Comparison of ENCODE assay signal across 15 cellular contexts in the genomic region with DNA sequence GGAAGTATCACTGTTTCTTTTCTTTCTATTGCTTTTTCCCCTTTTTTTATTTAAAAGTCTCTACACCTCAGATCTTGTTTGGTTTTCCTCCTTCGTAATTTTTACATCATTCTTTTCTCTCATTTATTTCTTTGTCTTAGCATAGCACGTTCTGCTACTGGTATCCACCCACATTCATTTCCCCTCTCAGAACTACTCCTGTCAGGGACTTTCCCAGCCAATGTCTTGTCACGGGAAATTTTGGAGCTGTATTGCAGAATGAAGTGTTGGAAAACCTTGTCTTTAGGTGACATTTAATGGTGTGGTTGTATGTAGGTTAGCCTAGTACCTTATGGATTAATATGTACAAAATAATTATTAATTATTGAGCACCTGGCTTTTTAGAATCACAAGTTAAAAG. TPM values are rescaled to one million over a fixed set of nuclear protein-coding genes. Genes with fewer than 3 reads are reported as not detected.
DNase-seq lines count a peak whose midpoint lies in the region; TF ChIP-seq lines count a peak whose summit lies in the region.
"Had no signal": no experiment of that assay in that cellular context is flagged by ENCODE, and none has a peak within 500 bp of the region (broad histone marks: within the 10 kb centered on the region; RNA-seq: fewer than 3 reads in every experiment).

No MANE protein-coding gene starts in this region.

- no peak overlapping the region for H3K4me3 ChIP-seq in GM12865 (ENCODE audit: low read depth, low read length)
- no peak overlapping the region for H3K4me3 ChIP-seq in SJCRH30
- peak overlapping the region; percentile 4 to 50 for H3K4me3 ChIP-seq in neutrophil (ENCODE audit: low read depth in 1 of 2, low read length in 1 of 2)
- H3K4me3 ChIP-seq: Peyer's patch had no signal

- H3K27ac ChIP-seq in SJCRH30, result peak overlapping the region; percentile 67; the same call in 1 of the 2 replicates
- H3K27ac ChIP-seq in neutrophil, result peak overlapping the region; percentile 97
- no peak overlapping the region for H3K27ac ChIP-seq in H9 (ENCODE audit: insufficient read length, low read depth, low read length)
- H3K27ac ChIP-seq: Peyer's patch had no signal

- no peak overlapping the region for H4K91ac ChIP-seq in H9 (ENCODE audit: insufficient read length, low read depth, low read length)

- H2AK5ac ChIP-seq in H9 (ENCODE audit: insufficient read length, low read length), result no peak overlapping the region

- peaks cover 74% of the 10 kb centered on the region for H3K36me3 ChIP-seq in SJCRH30
- peaks cover 10% of the 10 kb centered on the region for H3K36me3 ChIP-seq in neutrophil

- TF ChIP-seq CTCF in GM12865 (IDR thresholded peaks at IDR 0.05; ENCODE audit: insufficient read depth, low read depth, low read length, missing control alignments) (no peak), neutrophil (IDR thresholded peaks at IDR 0.05) (no peak), H9 (conservative IDR thresholded peaks at IDR 0.05) (no peak), endothelial cell (IDR thresholded peaks at IDR 0.05; ENCODE audit: unreplicated experiment) (no peak)

- H3K23me2 ChIP-seq in H9 (ENCODE audit: insufficient read length, low read depth, low read length, poor library complexity, severe bottlenecking), result no peaks in the 10 kb centered on the region

- H3K27me3 ChIP-seq in SJCRH30, result no peaks in the 10 kb centered on the region
- no peaks in the 10 kb centered on the region for H3K27me3 ChIP-seq in neutrophil
- H3K27me3 ChIP-seq in H9 (ENCODE audit: insufficient read depth, low read length), result no peaks in the 10 kb centered on the region
- H3K27me3 ChIP-seq: Peyer's patch had no signal

- 100% methylated on average over 1 of the region's 3 CpGs for WGBS in H9 (ENCODE audit: extremely low coverage, insufficient read length, low lambda C conversion rate)

- no peak overlapping the region for H2BK5ac ChIP-seq in H9 (ENCODE audit: insufficient read length, low read length)

- no peak for DNase-seq in activated T-cell treated with anti-CD3 and anti-CD28 coated beads, Interleukin-2, amount 50 U/mL, for 24 hours
- DNase-seq in activated T-cell treated with anti-CD3 and anti-CD28 coated beads, Interleukin-2, amount 50 U/mL, for 1 hour, result no peak
- DNase-seq in GM12865 (ENCODE audit: low read depth), result peak; percentile 45
- no peak for DNase-seq in SJCRH30
- DNase-seq in H9, result no peak
- DNase-seq in endothelial cell (ENCODE audit: low spot score), result no peak
- no peak for DNase-seq in NCI-H226
- DNase-seq: activated CD4-positive, CD25-positive, alpha-beta regulatory T cell treated with anti-CD3 and anti-CD28 coated beads, Interleukin-2, amount 50 U/mL, for 72 hours; endodermal cell; NCI-H187; NCI-H69; nephron progenitor cell; Peyer's patch; stimulated activated CD4-positive, alpha-beta T cell treated with anti-CD3 and anti-CD28 coated beads, Interleukin-2, amount 100 ng/mL, for 24 hours had no signal

- H3K56ac ChIP-seq in H9 (ENCODE audit: insufficient read length, low read depth, low read length), result no peak overlapping the region

- no peak overlapping the region for H2BK15ac ChIP-seq in H9 (ENCODE audit: low read depth, low read length)

- no peak overlapping the region for H3K4me2 ChIP-seq in H9 (ENCODE audit: insufficient read depth, insufficient read length, low read length)

- no peaks in the 10 kb centered on the region for H3K9me3 Mint-ChIP-seq in activated T-cell treated with anti-CD3 and anti-CD28 coated beads, Interleukin-2, amount 50 U/mL, for 24 hours
- H3K9me3 Mint-ChIP-seq in H9 (no peaks in the 10 kb centered on the region), endothelial cell (ENCODE audit: unreplicated experiment) (no peaks in the 10 kb centered on the region)
- H3K9me3 Mint-ChIP-seq: endodermal cell, nephron progenitor cell had no signal

- no peaks in the 10 kb centered on the region for H4K20me1 ChIP-seq in H9 (ENCODE audit: control insufficient read depth, insufficient read depth, insufficient read length)

- no peak overlapping the region for H2BK20ac ChIP-seq in H9 (ENCODE audit: low read depth, low read length, poor library complexity, severe bottlenecking)

- no peak overlapping the region for H3T11ph ChIP-seq in H9 (ENCODE audit: low read length)

- H3K79me2 ChIP-seq in H9 (ENCODE audit: insufficient read depth, low read length), result no peaks in the 10 kb centered on the region

- H2BK12ac ChIP-seq in H9 (ENCODE audit: insufficient read length, low read depth, low read length), result no peak overlapping the region

- peak overlapping the region; percentile 63 for H3K27ac Mint-ChIP-seq in activated T-cell treated with anti-CD3 and anti-CD28 coated beads, Interleukin-2, amount 50 U/mL, for 24 hours
- H3K27ac Mint-ChIP-seq in H9 (peak overlapping the region in 1 of 3 experiments; percentile 42; a peak in 1 of 7 replicates), endothelial cell (ENCODE audit: unreplicated experiment) (no peak overlapping the region)
- H3K27ac Mint-ChIP-seq: nephron progenitor cell had no signal

- H3K27me3 Mint-ChIP-seq in activated T-cell treated with anti-CD3 and anti-CD28 coated beads, Interleukin-2, amount 50 U/mL, for 24 hours, result no peaks in the 10 kb centered on the region
- H3K27me3 Mint-ChIP-seq in H9 (ENCODE audit: low read depth) (no peaks in the 10 kb centered on the region), endothelial cell (ENCODE audit: unreplicated experiment) (peaks cover 3% of the 10 kb centered on the region)

- no peak overlapping the region for H3K9ac ChIP-seq in H9 (ENCODE audit: extremely low read depth, insufficient read length, low read length)

- no peak overlapping the region for H2BK120ac ChIP-seq in H9 (ENCODE audit: low read depth, low read length, poor library complexity, severe bottlenecking)

- H3K4me3 Mint-ChIP-seq in activated T-cell treated with anti-CD3 and anti-CD28 coated beads, Interleukin-2, amount 50 U/mL, for 24 hours, result no peak overlapping the region
- no peak overlapping the region for H3K4me3 Mint-ChIP-seq in H9
- H3K4me3 Mint-ChIP-seq in endothelial cell (ENCODE audit: unreplicated experiment), result no peak overlapping the region
- H3K4me3 Mint-ChIP-seq: endodermal cell, nephron progenitor cell had no signal

- H4K8ac ChIP-seq in H9 (replicated peaks; ENCODE audit: insufficient read length, low read depth, low read length), result no peak overlapping the region

- H2AFZ ChIP-seq in H9 (ENCODE audit: low read length), result no peak overlapping the region

- no peaks in the 10 kb centered on the region for H3K79me1 ChIP-seq in H9 (ENCODE audit: insufficient read depth, low read depth, low read length, poor library complexity, severe bottlenecking)

- no peak overlapping the region for H4K5ac ChIP-seq in H9 (ENCODE audit: insufficient read length, low read depth, low read length)

- no peak overlapping the region for H3K14ac ChIP-seq in H9 (ENCODE audit: insufficient read depth, low read length)

- peaks cover 19% of the 10 kb centered on the region for H3K4me1 ChIP-seq in SJCRH30
- H3K4me1 ChIP-seq in neutrophil (ENCODE audit: control insufficient read depth in 1 of 2, insufficient read depth in 1 of 2, low read depth in 1 of 2, low read length in 1 of 2), result peaks cover 71 to 74% of the 10 kb centered on the region in 2 experiments
- H3K4me1 ChIP-seq in H9 (ENCODE audit: insufficient read depth, low read length), result no peaks in the 10 kb centered on the region
- H3K4me1 ChIP-seq: Peyer's patch had no signal

- H3K23ac ChIP-seq in H9 (ENCODE audit: insufficient read length, low read depth, low read length), result no peak overlapping the region

- H3K36me3 Mint-ChIP-seq in activated T-cell treated with anti-CD3 and anti-CD28 coated beads, Interleukin-2, amount 50 U/mL, for 24 hours (ENCODE audit: low read depth), result peaks cover 90% of the 10 kb centered on the region
- H3K36me3 Mint-ChIP-seq in H9 (ENCODE audit: insufficient read depth in 1 of 3, low read depth in 3 of 3) (peaks cover 50 to 88% (median 69%) of the 10 kb centered on the region in 3 experiments; a peak in 6 of 7 replicates), endothelial cell (ENCODE audit: low read depth, unreplicated experiment) (peaks cover 56% of the 10 kb centered on the region)

- H3K4ac ChIP-seq in H9 (ENCODE audit: low read depth, low read length), result no peak overlapping the region

- no peaks in the 10 kb centered on the region for H3K9me3 ChIP-seq in SJCRH30 (replicated peaks)
- no peaks in the 10 kb centered on the region for H3K9me3 ChIP-seq in neutrophil
- H3K9me3 ChIP-seq in H9 (ENCODE audit: control insufficient read depth, low read depth, low read length), result no peaks in the 10 kb centered on the region
- H3K9me3 ChIP-seq: Peyer's patch had no signal

- H3K4me1 Mint-ChIP-seq in activated T-cell treated with anti-CD3 and anti-CD28 coated beads, Interleukin-2, amount 50 U/mL, for 24 hours (ENCODE audit: low read depth), result peaks cover 20% of the 10 kb centered on the region
- H3K4me1 Mint-ChIP-seq in H9 (no peaks in the 10 kb centered on the region), endothelial cell (ENCODE audit: unreplicated experiment) (no peaks in the 10 kb centered on the region)
- H3K4me1 Mint-ChIP-seq: endodermal cell, nephron progenitor cell had no signal

- H3K18ac ChIP-seq in H9 (ENCODE audit: insufficient read length, low read depth, low read length), result no peak overlapping the region

RNA-seq across cellular contexts. Expression of a gene that starts 34.0 kb away (rescaled TPM):
- total RNA-seq in SJCRH30 (2014; rRNA removed; shearing (Covaris generic)), result 52.1 and 60.8 TPM in 2 replicates
- 91.4 and 96.4 TPM in 2 replicates for total RNA-seq in H9 (2021)
- total RNA-seq in endothelial cell (ENCODE audit: unreplicated experiment), result 47.3 TPM

RNA-seq across cellular contexts. Expression of a gene that starts 37.3 kb away (rescaled TPM):
- total RNA-seq in SJCRH30 (2014; rRNA removed; shearing (Covaris generic)), result 3.2 and 3.6 TPM in 2 replicates
- 3.1 and 3.4 TPM in 2 replicates for total RNA-seq in H9 (2021)
- 9.0 TPM for total RNA-seq in endothelial cell (ENCODE audit: unreplicated experiment)

Comparison
In these comparisons a context has a peak if more than half of its experiments do, and no peak if none do; other contexts are left out.
1. H3K4me3 ChIP-seq: peak in neutrophil (2 of 2); none in GM12865 (single experiment) and SJCRH30 (single experiment).